In the genomic region with DNA sequence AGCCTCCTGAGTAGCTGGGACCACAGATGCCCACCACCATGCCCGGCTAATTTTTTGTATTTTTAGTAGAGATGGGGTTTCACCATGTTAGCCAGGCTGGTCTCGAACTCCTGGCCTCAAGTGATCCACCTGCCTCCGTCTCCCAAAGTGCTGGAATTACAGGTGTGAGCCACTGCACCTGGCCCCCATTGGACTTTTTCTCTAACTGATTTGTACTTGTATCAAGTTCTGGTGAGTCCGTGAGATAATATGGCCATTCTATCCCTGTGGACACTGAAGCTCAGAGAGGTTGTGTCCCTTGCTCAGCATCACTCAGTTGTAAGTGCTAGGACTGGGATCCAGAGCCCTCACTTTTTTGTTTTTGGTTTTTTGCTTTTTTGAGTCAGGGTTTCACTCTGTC, we compare ENCODE assay signal across 7 cellular contexts. TPM values are rescaled to one million over a fixed set of nuclear protein-coding genes. Genes with fewer than 3 reads are reported as not detected.
DNase-seq lines count a peak whose midpoint lies in the region; TF ChIP-seq lines count a peak whose summit lies in the region.
"Not testable (repeated sequence)": the region's sequence is repeated elsewhere in the genome, so short reads cannot be mapped to it uniquely, and the experiment has no call there.

No MANE protein-coding gene starts in this region.

- not testable (repeated sequence) for H3K36me3 ChIP-seq in breast epithelium, esophagus muscularis mucosa, left ventricle myocardium inferior, sigmoid colon, transverse colon
- H3K36me3 ChIP-seq in muscle layer of colon (ENCODE audit: insufficient read depth, low read length), result peaks cover 15% of the 10 kb centered on the region

- H3K4me1 ChIP-seq in breast epithelium, result peaks cover 43 to 55% of the 10 kb centered on the region in 2 donors
- H3K4me1 ChIP-seq in esophagus muscularis mucosa, result peaks cover 90 to 100% (median 100%) of the 10 kb centered on the region in 4 donors
- peaks cover 95% of the 10 kb centered on the region for H3K4me1 ChIP-seq in left ventricle myocardium inferior
- peaks cover 88% of the 10 kb centered on the region for H3K4me1 ChIP-seq in muscle layer of colon (ENCODE audit: insufficient read depth, low read length)
- peaks cover 2 to 99% (median 93%) of the 10 kb centered on the region in 4 donors for H3K4me1 ChIP-seq in sigmoid colon
- H3K4me1 ChIP-seq in transverse colon, result peaks cover 60 to 83% (median 75%) of the 10 kb centered on the region in 4 donors

- in situ Hi-C loops in transverse colon (cut with MboI; ENCODE audit: low pct_ligation_motif_present in 1 of 4, low pct_unique_long_range_greater_than_20kb in 1 of 4, low sequenced_read_pairs in 3 of 4), result not testable (repeated sequence)

- not testable (repeated sequence) for TF ChIP-seq POLR2A in breast epithelium (IDR thresholded peaks at IDR 0.05); esophagus muscularis mucosa (IDR thresholded peaks at IDR 0.05; ENCODE audit: low read depth); sigmoid colon (IDR thresholded peaks at IDR 0.05); transverse colon (IDR thresholded peaks at IDR 0.05)

- TF ChIP-seq EP300 in esophagus muscularis mucosa (IDR thresholded peaks at IDR 0.05); sigmoid colon (IDR thresholded peaks at IDR 0.05); transverse colon (IDR thresholded peaks at IDR 0.05; ENCODE audit: low read depth): not testable (repeated sequence)

- intact Hi-C loops in breast epithelium (cut with DNase I; ENCODE audit: low total_unique reads), result loop anchor here (10.0 kb wide), 1 partner anchor 1733 kb away; no protein-coding TSS in a partner anchor
- intact Hi-C loops in esophagus muscularis mucosa (cut with DNase I); left ventricle myocardium inferior (cut with micrococcal nuclease); sigmoid colon (cut with DNase I); transverse colon (cut with DNase I; ENCODE audit: low total_unique reads): not testable (repeated sequence)

- H3K27ac ChIP-seq in breast epithelium, result peak overlapping the region; percentile 94 to 98
- peak overlapping the region; percentile 93 to 99 (median 95) for H3K27ac ChIP-seq in esophagus muscularis mucosa (replicated peaks in 1 of 4)
- H3K27ac ChIP-seq in left ventricle myocardium inferior (replicated peaks), result peak overlapping the region; percentile 98
- peak overlapping the region; percentile 33 for H3K27ac ChIP-seq in muscle layer of colon (ENCODE audit: low read depth, low read length)
- peak overlapping the region; percentile 94 to 99 (median 97) for H3K27ac ChIP-seq in sigmoid colon
- H3K27ac ChIP-seq in substantia nigra (ENCODE audit: low read depth, low read length, poor library complexity, severe bottlenecking), result peak overlapping the region; percentile 95
- peak overlapping the region; percentile 79 to 98 (median 90) for H3K27ac ChIP-seq in transverse colon

- not testable (repeated sequence) for H3K27me3 ChIP-seq in breast epithelium; esophagus muscularis mucosa; left ventricle myocardium inferior (ENCODE audit: low read depth); muscle layer of colon (ENCODE audit: control insufficient read depth in 1 of 2, insufficient read depth in 2 of 2, low read length in 2 of 2); sigmoid colon; transverse colon

- H3K9ac ChIP-seq in muscle layer of colon (ENCODE audit: low read length), result not testable (repeated sequence)

- WGBS in esophagus muscularis mucosa, result 72% methylated on average over 4 of the region's 4 CpGs
- 90 to 96% methylated on average over 4 of the region's 4 CpGs for WGBS in sigmoid colon, 2 donors
- WGBS in transverse colon (ENCODE audit: low coverage in 1 of 2), 2 donors, result 63 to 71% methylated on average over 3 to 4 of the region's 4 CpGs

- DNase-seq in breast epithelium (ENCODE audit: low spot score in 2 of 2); esophagus muscularis mucosa (ENCODE audit: extremely low spot score); left ventricle myocardium inferior; sigmoid colon; substantia nigra (lab: John Stamatoyannopoulos, UW); transverse colon: not testable (repeated sequence)

- H3K9me3 ChIP-seq in breast epithelium; esophagus muscularis mucosa; left ventricle myocardium inferior (replicated peaks); muscle layer of colon (ENCODE audit: low read length); sigmoid colon; transverse colon: not testable (repeated sequence)

- TF ChIP-seq CTCF in breast epithelium (IDR thresholded peaks at IDR 0.05); esophagus muscularis mucosa (IDR thresholded peaks at IDR 0.05); left ventricle myocardium inferior (IDR thresholded peaks at IDR 0.05; ENCODE audit: borderline replicate concordance); sigmoid colon (IDR thresholded peaks at IDR 0.05); transverse colon (IDR thresholded peaks at IDR 0.05): not testable (repeated sequence)

- H3K4me3 ChIP-seq in breast epithelium; esophagus muscularis mucosa; left ventricle myocardium inferior; muscle layer of colon (ENCODE audit: low read depth in 1 of 2, low read length in 2 of 2); sigmoid colon; transverse colon: not testable (repeated sequence)

RNA-seq across cellular contexts. Expression of a gene that starts 23.6 kb away (rescaled TPM):
- total RNA-seq in breast epithelium, result over 10,000 TPM in 1 of 3 donors, 1,000 to 10,000 TPM in 2; 1,290 to 13,922 (median 1,437) TPM
- total RNA-seq in esophagus muscularis mucosa, result 1,000 to 10,000 TPM; 2,509 to 3,811 (median 3,170) TPM
- total RNA-seq in left ventricle myocardium inferior, result 758 TPM
- total RNA-seq in sigmoid colon, result 1,000 to 10,000 TPM; 1,610 to 2,826 (median 1,919) TPM
- polyA plus RNA-seq in sigmoid colon, result 100 to 1,000 TPM; 333 to 617 (median 497) TPM
- total RNA-seq in transverse colon, result 100 to 1,000 TPM; 628 to 986 (median 782) TPM

Comparison
In these comparisons a context has a peak if more than half of its experiments do, and no peak if none do; other contexts are left out.
1. H3K27ac ChIP-seq: peak in every context shown above with its lines; median percentile 98 in left ventricle myocardium inferior; 97 in sigmoid colon; 96 in breast epithelium; 95 in esophagus muscularis mucosa; 95 in substantia nigra; 90 in transverse colon; 33 in muscle layer of colon.